2 cellular contexts compared by ENCODE assay signal in genomic region chr17:36851230-36851629, GRCh38.
TF ChIP-seq lines count a peak whose summit lies in the region.

No MANE protein-coding gene starts in this region.

TF ChIP-seq in SK-N-SH, 30 proteins besides CTCF, POLR2A, EP300 and RAD21 (continued from another document):
- TF ChIP-seq JUND (IDR thresholded peaks at IDR 0.05), result no peak
- no peak for TF ChIP-seq PBX3 (IDR thresholded peaks at IDR 0.05)
- no peak for TF ChIP-seq USF2 (IDR thresholded peaks at IDR 0.05; ENCODE audit: borderline replicate concordance, low read depth, low read length)
- TF ChIP-seq SMC3 (IDR thresholded peaks at IDR 0.05; ENCODE audit: low read depth, low read length), result no peak

TF ChIP-seq in SK-N-SH treated with all-trans-retinoic acid at 6 μM for 48 hours, 23 proteins besides CTCF, POLR2A, EP300 and RAD21 (continued from another document):
- TF ChIP-seq CREB5 (CRISPR knock-in tag; IDR thresholded peaks at IDR 0.05; ENCODE audit: low read depth) (no peak), ZNF70 (CRISPR knock-in tag; IDR thresholded peaks at IDR 0.05) (no peak)
